11 cellular contexts compared by ENCODE assay signal in genomic region chr19:7292352-7292949, GRCh38. TPM values are rescaled to one million over a fixed set of nuclear protein-coding genes. Genes with fewer than 3 reads are reported as not detected.
DNase-seq lines count a peak whose midpoint lies in the region; ATAC-seq and TF ChIP-seq lines count a peak whose summit lies in the region.
"Had no signal": no experiment of that assay in that cellular context is flagged by ENCODE, and none has a peak within 500 bp of the region (broad histone marks: within the 10 kb centered on the region; RNA-seq: fewer than 3 reads in every experiment).

No MANE protein-coding gene starts in this region.

- H3K4me1 ChIP-seq in cardiac muscle cell (ENCODE audit: low read depth) = no peaks in the 10 kb centered on the region
- peaks cover 15 to 16% of the 10 kb centered on the region in 2 donors for H3K4me1 ChIP-seq in mucosa of rectum (ENCODE audit: control insufficient read depth in 2 of 2, insufficient read depth in 2 of 2, low read length in 2 of 2)
- peaks cover 14% of the 10 kb centered on the region for H3K4me1 ChIP-seq in upper lobe of right lung

- DNase-seq in cardiac muscle cell (ENCODE audit: low read depth in 1 of 2, low spot score in 1 of 2) = no peak
- DNase-seq in Right ventricle myocardium superior = no peak
- DNase-seq in upper lobe of right lung = no peak
- DNase-seq in NCI-H2107 (lab: John Stamatoyannopoulos, UW) = no peak
- DNase-seq in D341Med (ENCODE audit: low spot score) = no peak
- DNase-seq: activated effector memory CD4-positive, alpha-beta T cell treated with Interleukin-2 at 50 U/mL for 16 hours; EL; NCI-H526 had no signal

- H3K27me3 ChIP-seq in cardiac muscle cell = peaks cover 4% of the 10 kb centered on the region
- H3K27me3 ChIP-seq in mucosa of rectum (ENCODE audit: control insufficient read depth in 2 of 2, insufficient read depth in 2 of 2, low read length in 2 of 2) = no peaks in the 10 kb centered on the region
- no peaks in the 10 kb centered on the region for H3K27me3 ChIP-seq in upper lobe of right lung

- H3K36me3 ChIP-seq in cardiac muscle cell = no peaks in the 10 kb centered on the region
- H3K36me3 ChIP-seq in mucosa of rectum (ENCODE audit: control insufficient read depth in 2 of 2, insufficient read depth in 2 of 2, low read length in 2 of 2) = no peaks in the 10 kb centered on the region
- no peaks in the 10 kb centered on the region for H3K36me3 ChIP-seq in upper lobe of right lung

- no peak for ATAC-seq in Right ventricle myocardium superior (ENCODE audit: poor library complexity)
- no peak for ATAC-seq in upper lobe of right lung
- no peak for ATAC-seq in HG03520 (IDR thresholded peaks at IDR 0.05; ENCODE audit: unreplicated experiment)

- H3K9me3 ChIP-seq in cardiac muscle cell (ENCODE audit: low read depth) (no peaks in the 10 kb centered on the region), mucosa of rectum (ENCODE audit: control insufficient read depth in 2 of 2, low read length in 2 of 2) (no peaks in the 10 kb centered on the region), upper lobe of right lung (no peaks in the 10 kb centered on the region)

- H3K27ac ChIP-seq in cardiac muscle cell = no peak overlapping the region
- peak overlapping the region; percentile 88 for H3K27ac ChIP-seq in angular gyrus (ENCODE audit: low read depth, low read length)
- no peak overlapping the region for H3K27ac ChIP-seq in mucosa of rectum (ENCODE audit: low read depth in 2 of 2, low read length in 2 of 2)
- peak overlapping the region; percentile 84 for H3K27ac ChIP-seq in upper lobe of right lung

- intact Hi-C loops in Right ventricle myocardium superior (cut with DNase I) (no loop called here), upper lobe of right lung (cut with DNase I) (loop anchor here (10.0 kb wide), 1 partner anchor 98 kb away; no protein-coding TSS in a partner anchor)

- H3K4me3 ChIP-seq in cardiac muscle cell (peak overlapping the region; percentile 84), mucosa of rectum (ENCODE audit: low read length in 2 of 2) (peak overlapping the region; percentile 80 to 87), upper lobe of right lung (peak overlapping the region; percentile 80)

- TF ChIP-seq CTCF in cardiac muscle cell (IDR thresholded peaks at IDR 0.05; ENCODE audit: low read depth, low read length) (no peak), upper lobe of right lung (IDR thresholded peaks at IDR 0.05) (no peak)

- peak overlapping the region in 1 of 2 donors; percentile 90 for H3K9ac ChIP-seq in mucosa of rectum (ENCODE audit: low read depth in 1 of 2, low read length in 2 of 2)

RNA-seq across cellular contexts. Expression of gene INSR, which starts 1.8 kb away (rescaled TPM):
- total RNA-seq in cardiac muscle cell = 27.8 and 34.9 TPM in 2 replicates
- polyA plus RNA-seq in cardiac muscle cell = 7.0 and 8.6 TPM in 2 replicates
- total RNA-seq in Right ventricle myocardium superior = 71.9 TPM
- total RNA-seq in upper lobe of right lung = 37.5 TPM

RNA-seq across cellular contexts. Expression of gene ARHGEF18, which starts 56.3 kb away (rescaled TPM):
- 26.2 and 31.9 TPM in 2 replicates for total RNA-seq in cardiac muscle cell
- polyA plus RNA-seq in cardiac muscle cell = 12.3 and 16.8 TPM in 2 replicates
- total RNA-seq in Right ventricle myocardium superior = 7.0 TPM
- 50.4 TPM for total RNA-seq in upper lobe of right lung

Comparison
In these comparisons a context has a peak if more than half of its experiments do, and no peak if none do; other contexts are left out.
1. H3K27ac ChIP-seq: peak in angular gyrus (single experiment) and upper lobe of right lung (single experiment); none in cardiac muscle cell (single experiment) and mucosa of rectum (0 of 2).
2. Peak in every context shown above with its lines, with median percentiles within 50 percentile points of each other: H3K4me3 ChIP-seq.